ENCODE assay signal across 8 cellular contexts in the genomic region with DNA sequence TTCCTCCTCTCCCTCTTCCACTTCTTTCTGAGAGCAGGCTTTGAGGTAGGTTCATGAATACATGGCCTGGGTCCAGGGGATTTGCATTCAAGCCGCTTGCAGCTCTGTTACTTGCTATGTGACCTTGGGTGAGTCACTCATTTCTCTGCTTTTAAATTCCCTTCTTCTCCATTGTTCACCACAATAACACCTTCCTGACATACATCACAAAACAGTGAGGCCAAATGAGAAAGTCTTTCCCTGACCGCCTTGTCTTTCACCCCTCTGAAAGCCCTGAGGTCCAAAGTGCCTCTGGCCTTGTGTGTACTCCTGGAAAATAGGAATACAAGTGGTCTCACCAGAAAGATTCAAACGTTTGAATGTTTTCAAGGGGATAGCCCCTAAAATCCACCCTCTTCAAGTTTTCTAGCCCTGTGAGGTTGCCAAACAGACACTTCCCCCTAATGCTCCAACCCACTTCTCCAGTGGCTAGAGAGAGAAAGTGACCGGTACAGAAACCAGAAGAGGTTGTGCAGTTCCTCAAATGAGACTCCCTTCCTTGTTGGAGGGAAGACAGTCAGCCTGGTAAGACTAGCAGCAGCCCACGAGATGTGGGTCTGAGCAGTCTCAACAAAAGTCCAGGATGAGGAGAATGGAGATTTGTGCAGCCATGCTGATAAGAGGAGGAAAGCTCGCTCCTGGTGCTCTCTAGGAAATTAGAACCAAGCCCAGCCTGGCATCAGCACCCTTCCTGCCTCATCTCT.
DNase-seq lines count a peak whose midpoint lies in the region; ATAC-seq and TF ChIP-seq lines count a peak whose summit lies in the region.

No MANE protein-coding gene starts in this region.

- H3K36me3 ChIP-seq in BJ (ENCODE audit: control insufficient read depth, insufficient read depth, low read length) (no peaks in the 10 kb centered on the region), mesenchymal stem cell (ENCODE audit: control insufficient read depth in 1 of 2, insufficient read depth in 2 of 2, low read depth in 1 of 2, low read length in 2 of 2) (no peaks in the 10 kb centered on the region), thymus (ENCODE audit: control insufficient read depth, insufficient read depth) (no peaks in the 10 kb centered on the region), H7 (replicated peaks; ENCODE audit: control insufficient read depth, insufficient read depth, low read length) (no peaks in the 10 kb centered on the region)

- H3K4me3 ChIP-seq in BJ (ENCODE audit: low read depth, low read length) (no peak overlapping the region), mesenchymal stem cell (ENCODE audit: insufficient read depth in 1 of 2, low read depth in 1 of 2, low read length in 2 of 2) (peak overlapping the region in 1 of 2 experiments; percentile 64), thymus (ENCODE audit: low read length) (no peak overlapping the region), H7 (ENCODE audit: insufficient read depth, low read depth, low read length) (no peak overlapping the region)

- no peaks in the 10 kb centered on the region for H3K36me3 Mint-ChIP-seq in central memory CD8-positive, alpha-beta T cell (ENCODE audit: insufficient read depth)

- H3K27ac ChIP-seq in mesenchymal stem cell (ENCODE audit: low read length, poor library complexity, severe bottlenecking), result peak overlapping the region; percentile 82
- peak overlapping the region; percentile 80 for H3K27ac ChIP-seq in thymus (ENCODE audit: low read depth)

- peak overlapping the region; percentile 79 for H3K9ac ChIP-seq in mesenchymal stem cell (ENCODE audit: low read length)

- no peaks in the 10 kb centered on the region for H3K27me3 ChIP-seq in BJ (ENCODE audit: control insufficient read depth, insufficient read depth, low read length)
- no peaks in the 10 kb centered on the region for H3K27me3 ChIP-seq in mesenchymal stem cell (ENCODE audit: control insufficient read depth in 1 of 2, insufficient read depth in 1 of 2, low read length in 2 of 2)
- no peaks in the 10 kb centered on the region for H3K27me3 ChIP-seq in thymus (ENCODE audit: control insufficient read depth, insufficient read depth)
- no peaks in the 10 kb centered on the region for H3K27me3 ChIP-seq in H7 (ENCODE audit: control insufficient read depth, insufficient read depth, low read length)

- 55% methylated on average over 6 of the region's 6 CpGs for WGBS in mesenchymal stem cell
- WGBS in thymus, result 84% methylated on average over 6 of the region's 6 CpGs

- H3K9me3 Mint-ChIP-seq in central memory CD8-positive, alpha-beta T cell, result no peaks in the 10 kb centered on the region

- H3K4me3 Mint-ChIP-seq in central memory CD8-positive, alpha-beta T cell, result peak overlapping the region; percentile 8

- peak overlapping the region; percentile 96 to 99 for H3K4ac ChIP-seq in mesenchymal stem cell (ENCODE audit: low read depth in 1 of 2, low read length in 2 of 2)

- peak overlapping the region in 1 of 2 experiments; percentile 7 for H3K23ac ChIP-seq in mesenchymal stem cell (ENCODE audit: low read length in 2 of 2)

- no peak for ATAC-seq in central memory CD8-positive, alpha-beta T cell (replicated peaks; ENCODE audit: extremely low read depth, poor library complexity, severe bottlenecking)
- ATAC-seq in GM21717 (IDR thresholded peaks at IDR 0.05; ENCODE audit: unreplicated experiment), result no peak

- CTCF ChIA-PET in BJ (lab: Yijun Ruan, JAX), result interaction anchor here (1.3 to 3.0 kb wide), 2 partner anchors 1206 to 1210 kb away, joined by 4 to 26 read pairs; no protein-coding TSS in a partner anchor

- no peak overlapping the region for H3K27ac Mint-ChIP-seq in central memory CD8-positive, alpha-beta T cell (ENCODE audit: low read depth)

- peak overlapping the region; percentile 90 for H2AK5ac ChIP-seq in mesenchymal stem cell (ENCODE audit: low read length, severe bottlenecking)

- POLR2A ChIA-PET in BJ (lab: Charles Lee), result no interaction called here

- peak overlapping the region; percentile 94 to 99 for H2BK12ac ChIP-seq in mesenchymal stem cell (ENCODE audit: low read length in 2 of 2)

- peaks cover 16% of the 10 kb centered on the region for H3K27me3 Mint-ChIP-seq in central memory CD8-positive, alpha-beta T cell

- TF ChIP-seq CTCF in BJ (IDR thresholded peaks at IDR 0.05; ENCODE audit: insufficient read depth, low read depth, low read length), result no peak

- no peak overlapping the region for H3K14ac ChIP-seq in mesenchymal stem cell (ENCODE audit: low read length in 2 of 2)

- peak overlapping the region; percentile 100 for H4K91ac ChIP-seq in mesenchymal stem cell (ENCODE audit: low read length)

- H2BK5ac ChIP-seq in mesenchymal stem cell (ENCODE audit: low read depth, low read length, poor library complexity, severe bottlenecking), result no peak overlapping the region

- H3K4me1 ChIP-seq in mesenchymal stem cell (ENCODE audit: control insufficient read depth, insufficient read depth, low read depth, low read length), result peaks cover 20% of the 10 kb centered on the region
- H3K4me1 ChIP-seq in thymus (ENCODE audit: control insufficient read depth, insufficient read depth, low read length), result peaks cover 6% of the 10 kb centered on the region

- H3K4me1 Mint-ChIP-seq in central memory CD8-positive, alpha-beta T cell, result no peaks in the 10 kb centered on the region

- DNase-seq in BJ (ENCODE audit: low read depth), result peak; percentile 41
- DNase-seq in NCI-H1048 (lab: John Stamatoyannopoulos, UW), result peak; percentile 35
- DNase-seq in central memory CD8-positive, alpha-beta T cell (ENCODE audit: low spot score in 2 of 2), result no peak
- DNase-seq in mesenchymal stem cell, result peak; percentile 91
- DNase-seq in HuH-7.5 (ENCODE audit: low spot score), result no peak
- DNase-seq in H7, result no peak

- peak overlapping the region; percentile 90 for H2BK15ac ChIP-seq in mesenchymal stem cell (ENCODE audit: low read depth, poor library complexity, severe bottlenecking)

- no peak overlapping the region for H2AFZ ChIP-seq in mesenchymal stem cell (ENCODE audit: low read depth, low read length)

- peak overlapping the region; percentile 97 for H2BK120ac ChIP-seq in mesenchymal stem cell (ENCODE audit: low read depth, low read length)

- peaks cover 2% of the 10 kb centered on the region for H3K79me1 ChIP-seq in mesenchymal stem cell (replicated peaks; ENCODE audit: low read length, poor library complexity, severe bottlenecking)

- H3K4me2 ChIP-seq in mesenchymal stem cell (ENCODE audit: low read length, poor library complexity, severe bottlenecking), result no peak overlapping the region

- peak overlapping the region; percentile 92 for H3K18ac ChIP-seq in mesenchymal stem cell (ENCODE audit: low read depth in 1 of 2, low read length in 2 of 2)

- peak overlapping the region; percentile 97 for H4K8ac ChIP-seq in mesenchymal stem cell (ENCODE audit: low read length)

- H3K9me3 ChIP-seq in mesenchymal stem cell (ENCODE audit: control insufficient read depth, low read length), result no peaks in the 10 kb centered on the region
- no peaks in the 10 kb centered on the region for H3K9me3 ChIP-seq in thymus (ENCODE audit: control insufficient read depth)

Comparison
In these comparisons a context has a peak if more than half of its experiments do, and no peak if none do; other contexts are left out.
1. DNase-seq: peak in BJ (single experiment), NCI-H1048 (single experiment) and mesenchymal stem cell (single experiment); none in central memory CD8-positive, alpha-beta T cell (0 of 2), HuH-7.5 (single experiment) and H7 (single experiment).